Comparison of ENCODE assay signal across 8 cellular contexts in genomic region chr14:77032854-77033621, GRCh38. TPM values are rescaled to one million over a fixed set of nuclear protein-coding genes. Genes with fewer than 3 reads are reported as not detected.
DNase-seq lines count a peak whose midpoint lies in the region; ATAC-seq and TF ChIP-seq lines count a peak whose summit lies in the region.

No MANE protein-coding gene starts in this region.

- peaks cover 61% of the 10 kb centered on the region for H3K4me1 ChIP-seq in thymus (ENCODE audit: control insufficient read depth, insufficient read depth, low read length)

- in situ Hi-C loops in SK-MEL-5 (cut with HindIII; ENCODE audit: low pct_unique_long_range_greater_than_20kb, low sequenced_read_pairs), result no loop called here

- TF ChIP-seq CTCF in AG09309 (IDR thresholded peaks at IDR 0.05; ENCODE audit: control insufficient read depth, insufficient read depth, low read depth, low read length, missing control alignments), result no peak

- H3K27ac ChIP-seq in thymus (ENCODE audit: low read depth), result peak overlapping the region; percentile 96

- H3K36me3 ChIP-seq in thymus (ENCODE audit: control insufficient read depth, insufficient read depth), result no peaks in the 10 kb centered on the region

- H3K27me3 ChIP-seq in thymus (ENCODE audit: control insufficient read depth, insufficient read depth), result no peaks in the 10 kb centered on the region

- no peaks in the 10 kb centered on the region for H3K9me3 ChIP-seq in thymus (ENCODE audit: control insufficient read depth)

- peak; percentile 14 for ATAC-seq in GM19372 (IDR thresholded peaks at IDR 0.05; ENCODE audit: low read depth, unreplicated experiment)

- H3K4me3 ChIP-seq in AG09309 (ENCODE audit: control insufficient read depth, low read depth, low read length) (peak overlapping the region; percentile 53), thymus (ENCODE audit: low read length) (peak overlapping the region; percentile 62)

- peak; percentile 98 for DNase-seq in AG09309 (ENCODE audit: low read depth)
- peak; percentile 87 for DNase-seq in MV-4-11 (lab: John Stamatoyannopoulos, UW)
- peak; percentile 93 for DNase-seq in SK-MEL-5 (ENCODE audit: low read depth, low spot score)
- peak; percentile 75 for DNase-seq in activated naive CD4-positive, alpha-beta T cell treated with anti-CD3 and anti-CD28 coated beads, Interleukin-2, amount 50 U/mL, for 16 hours
- DNase-seq in germinal center (ENCODE audit: low spot score), result peak; percentile 73
- peak in 54 of 56 donors; percentile 45 to 87 (median 74) for DNase-seq in nucleus accumbens (lab: John Stamatoyannopoulos, UW)

- WGBS in thymus, result 12% methylated on average over 50 of the region's 50 CpGs

RNA-seq across cellular contexts. Expression of gene IRF2BPL, which starts 4.5 kb away (rescaled TPM):
- 27.2 and 28.7 TPM in 2 replicates for total RNA-seq in SK-MEL-5 (2014; rRNA removed; shearing (Covaris generic))
- polyA plus RNA-seq in SK-MEL-5 (2015; cell fraction: cytosol; rRNA removed), result 52.2 and 59.2 TPM in 2 replicates
- 9.7 and 12.2 TPM in 2 replicates for polyA plus RNA-seq in SK-MEL-5 (2015; cell fraction: nucleus; rRNA removed)
- 13.3 TPM for polyA plus RNA-seq in thymus

Comparison
In these comparisons a context has a peak if more than half of its experiments do, and no peak if none do; other contexts are left out.
1. Peak in every context shown above with its lines: DNase-seq, ATAC-seq, H3K4me3 ChIP-seq and H3K27ac ChIP-seq.